In genomic region chr2:174717273-174717672, GRCh38 we compare ENCODE assay signal across 11 cellular contexts. TPM values are rescaled to one million over a fixed set of nuclear protein-coding genes. Genes with fewer than 3 reads are reported as not detected.
DNase-seq lines count a peak whose midpoint lies in the region; ATAC-seq and TF ChIP-seq lines count a peak whose summit lies in the region.
"Had no signal": no experiment of that assay in that cellular context is flagged by ENCODE, and none has a peak within 500 bp of the region (broad histone marks: within the 10 kb centered on the region; RNA-seq: fewer than 3 reads in every experiment).

No MANE protein-coding gene starts in this region.

- H3K9me2 ChIP-seq in GM23338 (ENCODE audit: insufficient read depth): 0 out of 2 replicates have a peak, but pooled peaks cover 6% of the 10 kb centered on the region

- H3F3A ChIP-seq in GM23338 (replicated peaks; ENCODE audit: low read depth): no peaks in the 10 kb centered on the region

- H3K27me3 Mint-ChIP-seq in GM23338 (ENCODE audit: insufficient read depth, low read depth, poor library complexity): peaks cover 10% of the 10 kb centered on the region

- TF ChIP-seq CTCF in AG10803 (conservative IDR thresholded peaks at IDR 0.05; ENCODE audit: low read length) (no peak), GM23338 (conservative IDR thresholded peaks at IDR 0.05; ENCODE audit: low read depth in 2 of 2) (no peak)

- no peak overlapping the region for H3K4me2 ChIP-seq in GM23338

- no peaks in the 10 kb centered on the region for H4K20me1 ChIP-seq in GM23338 (replicated peaks; ENCODE audit: insufficient read depth)

- no peaks in the 10 kb centered on the region for H3K79me2 ChIP-seq in GM23338 (replicated peaks; ENCODE audit: insufficient read depth)

- ATAC-seq in GM23338: no peak
- ATAC-seq in HG03097 (IDR thresholded peaks at IDR 0.05; ENCODE audit: low FRiP score, unreplicated experiment): no peak
- ATAC-seq in GM18511 (IDR thresholded peaks at IDR 0.05; ENCODE audit: unreplicated experiment): no peak
- ATAC-seq: gastroesophageal sphincter; stimulated activated memory B cell treated with anti-CD40 and anti-IgM and Interleukin-4, amounts not matched to agents 10 μg/mL and 1 μg/mL and 100 μg/mL, for 72 hours had no signal

- H3K27ac Mint-ChIP-seq in GM23338: no peak overlapping the region
- H3K27ac Mint-ChIP-seq: stimulated activated memory B cell treated with anti-CD40 and anti-IgM and Interleukin-4, amounts not matched to agents 10 μg/mL and 1 μg/mL and 100 μg/mL, for 72 hours had no signal

- H3K36me3 Mint-ChIP-seq in GM23338 (ENCODE audit: low read depth): peaks cover 3% of the 10 kb centered on the region; the same call in 2 of the 3 replicates
- H3K36me3 Mint-ChIP-seq: stimulated activated memory B cell treated with anti-CD40 and anti-IgM and Interleukin-4, amounts not matched to agents 10 μg/mL and 1 μg/mL and 100 μg/mL, for 72 hours had no signal

- peak overlapping the region; percentile 52; the same call in 1 of the 2 replicates for H2AFZ ChIP-seq in GM23338

- no peaks in the 10 kb centered on the region for H3K27me3 ChIP-seq in GM23338 (ENCODE audit: insufficient read depth)
- H3K27me3 ChIP-seq: gastroesophageal sphincter had no signal

- DNase-seq in AG10803 (ENCODE audit: low read depth) (peak; percentile 71), GM23338 (ENCODE audit: low spot score) (no peak), fibroblast of peridontal ligament (ENCODE audit: extremely low read depth) (peak; percentile 80), UCSD-AML1 (lab: John Stamatoyannopoulos, UW; ENCODE audit: unreplicated experiment) (no peak), NCI-H526 treated with DMSO at 0.1 percent for 48 hours (lab: John Stamatoyannopoulos, UW) (no peak)
- peak; percentile 15 for DNase-seq in activated CD4-positive, alpha-beta T cell treated with anti-CD3 and anti-CD28 coated beads, Interleukin-2, amount 50 U/mL, for 1 hour
- DNase-seq: activated CD4-positive, CD25-positive, alpha-beta regulatory T cell treated with anti-CD3 and anti-CD28 coated beads, Interleukin-2, amount 50 U/mL, for 72 hours had no signal

- peaks cover 4% of the 10 kb centered on the region; the same call in 2 of the 3 replicates for H3K9me3 Mint-ChIP-seq in GM23338

- no peak overlapping the region for H3K27ac ChIP-seq in GM23338 (ENCODE audit: low read depth)
- H3K27ac ChIP-seq: gastroesophageal sphincter had no signal

- no peaks in the 10 kb centered on the region for H3K36me3 ChIP-seq in GM23338 (ENCODE audit: insufficient read depth)
- H3K36me3 ChIP-seq: gastroesophageal sphincter had no signal

- H3K4me3 ChIP-seq in AG10803 (ENCODE audit: low read length): no peak overlapping the region
- no peak overlapping the region for H3K4me3 ChIP-seq in GM23338
- H3K4me3 ChIP-seq: gastroesophageal sphincter had no signal

- H3K4me1 ChIP-seq in GM23338 (ENCODE audit: insufficient read depth): no peaks in the 10 kb centered on the region
- H3K4me1 ChIP-seq: gastroesophageal sphincter had no signal

- H3K4me3 Mint-ChIP-seq in GM23338: no peak overlapping the region
- H3K4me3 Mint-ChIP-seq: stimulated activated memory B cell treated with anti-CD40 and anti-IgM and Interleukin-4, amounts not matched to agents 10 μg/mL and 1 μg/mL and 100 μg/mL, for 72 hours had no signal

- H3K4me1 Mint-ChIP-seq in GM23338: no peaks in the 10 kb centered on the region

TF ChIP-seq in GM23338, 12 proteins besides CTCF, POLR2A, EP300 and RAD21 (continues in another document):
- no peak for TF ChIP-seq NANOG (IDR thresholded peaks at IDR 0.05; ENCODE audit: borderline replicate concordance)
- no peak for TF ChIP-seq POLR2AphosphoS5 (IDR thresholded peaks at IDR 0.05; ENCODE audit: low read depth)
- no peak for TF ChIP-seq ZNF114 (CRISPR knock-in tag; IDR thresholded peaks at IDR 0.05)
- no peak for TF ChIP-seq EZH2 (IDR thresholded peaks at IDR 0.05; ENCODE audit: low read depth, unreplicated experiment)
- no peak for TF ChIP-seq STAT1 (IDR thresholded peaks at IDR 0.05; ENCODE audit: unreplicated experiment)
- TF ChIP-seq ZNF331 (CRISPR knock-in tag; IDR thresholded peaks at IDR 0.05; ENCODE audit: low read depth): no peak
- no peak for TF ChIP-seq REST (IDR thresholded peaks at IDR 0.05; ENCODE audit: unreplicated experiment)
- no peak for TF ChIP-seq CREB1 (CRISPR knock-in tag; IDR thresholded peaks at IDR 0.05; ENCODE audit: low read depth)
- no peak for TF ChIP-seq JUNB (IDR thresholded peaks at IDR 0.05; ENCODE audit: unreplicated experiment)

RNA-seq across cellular contexts. Expression of gene CHRNA1, which starts 47.0 kb away (rescaled TPM):
- total RNA-seq in GM23338 (2014; rRNA removed; shearing (Covaris generic)): not detected in 2 replicates
- not detected in 2 replicates for polyA plus RNA-seq in GM23338 (2016; fragmentation: Nextera tagmentation; extraction: Ambion mirVana)
- total RNA-seq: gastroesophageal sphincter had no signal

Comparison
In these comparisons a context has a peak if more than half of its experiments do, and no peak if none do; other contexts are left out.
1. DNase-seq: peak in AG10803 (single experiment), activated CD4-positive, alpha-beta T cell treated with anti-CD3 and anti-CD28 coated beads, Interleukin-2, amount 50 U/mL, for 1 hour (single experiment) and fibroblast of peridontal ligament (single experiment); none in GM23338 (single experiment), UCSD-AML1 (single experiment) and NCI-H526 treated with DMSO at 0.1 percent for 48 hours (single experiment).